1 cellular context compared by ENCODE assay signal in genomic region chr17:8176197-8176940, GRCh38.
TF ChIP-seq lines count a peak whose summit lies in the region.

Gene TMEM107, minus strand, starts transcription at chr17:8176380. Its CDS starts 94 bp downstream, at chr17:8176286.

TF ChIP-seq in HepG2, 621 proteins besides CTCF, POLR2A, EP300 and RAD21 (continued from another document and continues in another):
- TF ChIP-seq ZNF318 (CRISPR knock-in tag; IDR thresholded peaks at IDR 0.05) (no peak), ZNF691 (CRISPR knock-in tag; IDR thresholded peaks at IDR 0.05; ENCODE audit: borderline replicate concordance, low read depth) (peak; percentile 71; the same call in 1 of the 2 replicates), ZNF572 (CRISPR knock-in tag; IDR thresholded peaks at IDR 0.05) (0 out of 2 replicates have a peak, but pooled peaks have one; percentile 21), NFE2L1 (CRISPR knock-in tag; IDR thresholded peaks at IDR 0.05; ENCODE audit: borderline replicate concordance) (no peak), GLMP (CRISPR knock-in tag; IDR thresholded peaks at IDR 0.05; ENCODE audit: borderline replicate concordance) (no peak), REXO4 (CRISPR knock-in tag; IDR thresholded peaks at IDR 0.05; ENCODE audit: borderline replicate concordance) (no peak), HDAC6 (IDR thresholded peaks at IDR 0.05; ENCODE audit: low read depth, low read length) (no peak), ZIK1 (CRISPR knock-in tag; IDR thresholded peaks at IDR 0.05; ENCODE audit: borderline replicate concordance, low read depth) (no peak), BRCA1 (CRISPR knock-in tag; IDR thresholded peaks at IDR 0.05) (no peak), TEAD3 (CRISPR knock-in tag; optimal IDR thresholded peaks at IDR 0.05; ENCODE audit: borderline replicate concordance) (peak; percentile 36), ZNF232 (CRISPR knock-in tag; IDR thresholded peaks at IDR 0.05; ENCODE audit: borderline replicate concordance) (no peak), AKAP8 (CRISPR knock-in tag; IDR thresholded peaks at IDR 0.05) (no peak), ZNF496 (CRISPR knock-in tag; IDR thresholded peaks at IDR 0.05; ENCODE audit: insufficient replicate concordance) (no peak), MBNL3 (CRISPR knock-in tag; conservative IDR thresholded peaks at IDR 0.05) (no peak), UBTF (CRISPR knock-in tag; IDR thresholded peaks at IDR 0.05) (peak; percentile 54), GATAD2A (CRISPR knock-in tag; IDR thresholded peaks at IDR 0.05) (no peak), ZNF33B (CRISPR knock-in tag; IDR thresholded peaks at IDR 0.05) (no peak), ZNF317 (CRISPR knock-in tag; IDR thresholded peaks at IDR 0.05) (0 out of 2 replicates have a peak, but pooled peaks have one; percentile 25), ARHGAP35 (CRISPR knock-in tag; IDR thresholded peaks at IDR 0.05; ENCODE audit: borderline replicate concordance) (0 out of 2 replicates have a peak, but pooled peaks have one; percentile 28)
- TF ChIP-seq, protein P1, sequence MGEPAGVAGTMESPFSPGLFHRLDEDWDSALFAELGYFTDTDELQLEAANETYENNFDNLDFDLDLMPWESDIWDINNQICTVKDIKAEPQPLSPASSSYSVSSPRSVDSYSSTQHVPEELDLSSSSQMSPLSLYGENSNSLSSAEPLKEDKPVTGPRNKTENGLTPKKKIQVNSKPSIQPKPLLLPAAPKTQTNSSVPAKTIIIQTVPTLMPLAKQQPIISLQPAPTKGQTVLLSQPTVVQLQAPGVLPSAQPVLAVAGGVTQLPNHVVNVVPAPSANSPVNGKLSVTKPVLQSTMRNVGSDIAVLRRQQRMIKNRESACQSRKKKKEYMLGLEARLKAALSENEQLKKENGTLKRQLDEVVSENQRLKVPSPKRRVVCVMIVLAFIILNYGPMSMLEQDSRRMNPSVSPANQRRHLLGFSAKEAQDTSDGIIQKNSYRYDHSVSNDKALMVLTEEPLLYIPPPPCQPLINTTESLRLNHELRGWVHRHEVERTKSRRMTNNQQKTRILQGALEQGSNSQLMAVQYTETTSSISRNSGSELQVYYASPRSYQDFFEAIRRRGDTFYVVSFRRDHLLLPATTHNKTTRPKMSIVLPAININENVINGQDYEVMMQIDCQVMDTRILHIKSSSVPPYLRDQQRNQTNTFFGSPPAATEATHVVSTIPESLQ (CRISPR knock-in tag; conservative IDR thresholded peaks at IDR 0.05) = no peak
- TF ChIP-seq, protein P2, sequence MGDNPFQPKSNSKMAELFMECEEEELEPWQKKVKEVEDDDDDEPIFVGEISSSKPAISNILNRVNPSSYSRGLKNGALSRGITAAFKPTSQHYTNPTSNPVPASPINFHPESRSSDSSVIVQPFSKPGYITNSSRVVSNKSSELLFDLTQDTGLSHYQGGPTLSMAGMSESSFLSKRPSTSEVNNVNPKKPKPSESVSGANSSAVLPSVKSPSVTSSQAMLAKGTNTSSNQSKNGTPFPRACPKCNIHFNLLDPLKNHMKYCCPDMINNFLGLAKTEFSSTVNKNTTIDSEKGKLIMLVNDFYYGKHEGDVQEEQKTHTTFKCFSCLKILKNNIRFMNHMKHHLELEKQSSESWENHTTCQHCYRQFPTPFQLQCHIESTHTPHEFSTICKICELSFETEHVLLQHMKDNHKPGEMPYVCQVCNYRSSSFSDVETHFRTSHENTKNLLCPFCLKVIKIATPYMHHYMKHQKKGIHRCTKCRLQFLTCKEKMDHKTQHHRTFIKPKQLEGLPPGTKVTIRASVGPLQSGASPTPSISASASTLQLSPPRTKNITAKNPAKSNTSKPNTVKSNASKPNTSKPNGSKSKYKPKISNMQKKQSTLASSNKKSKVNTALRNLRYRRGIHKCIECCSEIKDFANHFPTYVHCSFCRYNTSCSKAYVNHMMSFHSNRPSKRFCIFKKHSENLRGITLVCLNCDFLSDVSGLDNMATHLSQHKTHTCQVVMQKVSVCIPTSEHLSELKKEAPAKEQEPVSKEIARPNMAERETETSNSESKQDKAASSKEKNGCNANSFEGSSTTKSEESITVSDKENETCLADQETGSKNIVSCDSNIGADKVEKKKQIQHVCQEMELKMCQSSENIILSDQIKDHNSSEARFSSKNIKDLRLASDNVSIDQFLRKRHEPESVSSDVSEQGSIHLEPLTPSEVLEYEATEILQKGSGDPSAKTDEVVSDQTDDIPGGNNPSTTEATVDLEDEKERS (CRISPR knock-in tag; IDR thresholded peaks at IDR 0.05) = 0 out of 2 replicates have a peak, but pooled peaks have one; percentile 2
- TF ChIP-seq, protein P3, sequence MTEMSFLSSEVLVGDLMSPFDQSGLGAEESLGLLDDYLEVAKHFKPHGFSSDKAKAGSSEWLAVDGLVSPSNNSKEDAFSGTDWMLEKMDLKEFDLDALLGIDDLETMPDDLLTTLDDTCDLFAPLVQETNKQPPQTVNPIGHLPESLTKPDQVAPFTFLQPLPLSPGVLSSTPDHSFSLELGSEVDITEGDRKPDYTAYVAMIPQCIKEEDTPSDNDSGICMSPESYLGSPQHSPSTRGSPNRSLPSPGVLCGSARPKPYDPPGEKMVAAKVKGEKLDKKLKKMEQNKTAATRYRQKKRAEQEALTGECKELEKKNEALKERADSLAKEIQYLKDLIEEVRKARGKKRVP (CRISPR knock-in tag; IDR thresholded peaks at IDR 0.05) = no peak
- TF ChIP-seq, protein P4, sequence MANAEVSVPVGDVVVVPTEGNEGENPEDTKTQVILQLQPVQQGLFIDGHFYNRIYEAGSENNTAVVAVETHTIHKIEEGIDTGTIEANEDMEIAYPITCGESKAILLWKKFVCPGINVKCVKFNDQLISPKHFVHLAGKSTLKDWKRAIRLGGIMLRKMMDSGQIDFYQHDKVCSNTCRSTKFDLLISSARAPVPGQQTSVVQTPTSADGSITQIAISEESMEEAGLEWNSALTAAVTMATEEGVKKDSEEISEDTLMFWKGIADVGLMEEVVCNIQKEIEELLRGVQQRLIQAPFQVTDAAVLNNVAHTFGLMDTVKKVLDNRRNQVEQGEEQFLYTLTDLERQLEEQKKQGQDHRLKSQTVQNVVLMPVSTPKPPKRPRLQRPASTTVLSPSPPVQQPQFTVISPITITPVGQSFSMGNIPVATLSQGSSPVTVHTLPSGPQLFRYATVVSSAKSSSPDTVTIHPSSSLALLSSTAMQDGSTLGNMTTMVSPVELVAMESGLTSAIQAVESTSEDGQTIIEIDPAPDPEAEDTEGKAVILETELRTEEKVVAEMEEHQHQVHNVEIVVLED (CRISPR knock-in tag; IDR thresholded peaks at IDR 0.05; ENCODE audit: borderline replicate concordance) = peak; percentile 49; the same call in 1 of the 2 replicates
